In the genomic region with DNA sequence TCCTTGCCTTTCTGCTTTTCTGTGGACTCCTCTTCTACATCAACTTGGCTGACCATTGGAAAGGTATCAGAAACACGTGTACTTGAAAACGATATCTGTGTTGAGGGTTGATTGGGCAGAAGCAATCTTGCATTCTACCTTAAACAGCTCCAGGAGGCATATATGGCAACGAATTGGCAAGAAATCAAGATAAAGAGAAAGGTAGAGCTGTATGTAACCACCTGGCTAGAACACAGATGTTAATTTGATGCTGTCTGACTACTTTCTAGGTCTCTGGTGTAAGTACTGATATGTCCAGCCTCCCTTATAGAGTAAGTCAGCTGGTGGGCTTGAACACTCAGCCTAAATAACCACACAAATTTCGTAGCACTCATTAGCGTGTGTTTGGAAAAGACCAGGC, we compare ENCODE assay signal across 3 cellular contexts.
TF ChIP-seq lines count a peak whose summit lies in the region.

No MANE protein-coding gene starts in this region.

TF ChIP-seq in SK-N-SH, 30 proteins besides CTCF, POLR2A, EP300 and RAD21:
- TF ChIP-seq TCF12 (IDR thresholded peaks at IDR 0.05) (no peak), TEAD4 (IDR thresholded peaks at IDR 0.05; ENCODE audit: borderline replicate concordance, insufficient read depth) (no peak), JUND (IDR thresholded peaks at IDR 0.05) (no peak), RCOR1 (IDR thresholded peaks at IDR 0.05; ENCODE audit: low read length) (no peak)
- TF ChIP-seq, protein P1, sequence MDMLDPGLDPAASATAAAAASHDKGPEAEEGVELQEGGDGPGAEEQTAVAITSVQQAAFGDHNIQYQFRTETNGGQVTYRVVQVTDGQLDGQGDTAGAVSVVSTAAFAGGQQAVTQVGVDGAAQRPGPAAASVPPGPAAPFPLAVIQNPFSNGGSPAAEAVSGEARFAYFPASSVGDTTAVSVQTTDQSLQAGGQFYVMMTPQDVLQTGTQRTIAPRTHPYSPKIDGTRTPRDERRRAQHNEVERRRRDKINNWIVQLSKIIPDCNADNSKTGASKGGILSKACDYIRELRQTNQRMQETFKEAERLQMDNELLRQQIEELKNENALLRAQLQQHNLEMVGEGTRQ (IDR thresholded peaks at IDR 0.05; ENCODE audit: borderline replicate concordance, low read depth, low read length), result no peak

TF ChIP-seq in SK-N-SH treated with all-trans-retinoic acid at 6 μM for 48 hours, 23 proteins besides CTCF, POLR2A, EP300 and RAD21:
- TF ChIP-seq SNAI2 (CRISPR knock-in tag; IDR thresholded peaks at IDR 0.05) (no peak), TOX (CRISPR knock-in tag; IDR thresholded peaks at IDR 0.05; ENCODE audit: borderline replicate concordance) (no peak), ZC3H10 (CRISPR knock-in tag; IDR thresholded peaks at IDR 0.05) (no peak)
- TF ChIP-seq, protein P2, sequence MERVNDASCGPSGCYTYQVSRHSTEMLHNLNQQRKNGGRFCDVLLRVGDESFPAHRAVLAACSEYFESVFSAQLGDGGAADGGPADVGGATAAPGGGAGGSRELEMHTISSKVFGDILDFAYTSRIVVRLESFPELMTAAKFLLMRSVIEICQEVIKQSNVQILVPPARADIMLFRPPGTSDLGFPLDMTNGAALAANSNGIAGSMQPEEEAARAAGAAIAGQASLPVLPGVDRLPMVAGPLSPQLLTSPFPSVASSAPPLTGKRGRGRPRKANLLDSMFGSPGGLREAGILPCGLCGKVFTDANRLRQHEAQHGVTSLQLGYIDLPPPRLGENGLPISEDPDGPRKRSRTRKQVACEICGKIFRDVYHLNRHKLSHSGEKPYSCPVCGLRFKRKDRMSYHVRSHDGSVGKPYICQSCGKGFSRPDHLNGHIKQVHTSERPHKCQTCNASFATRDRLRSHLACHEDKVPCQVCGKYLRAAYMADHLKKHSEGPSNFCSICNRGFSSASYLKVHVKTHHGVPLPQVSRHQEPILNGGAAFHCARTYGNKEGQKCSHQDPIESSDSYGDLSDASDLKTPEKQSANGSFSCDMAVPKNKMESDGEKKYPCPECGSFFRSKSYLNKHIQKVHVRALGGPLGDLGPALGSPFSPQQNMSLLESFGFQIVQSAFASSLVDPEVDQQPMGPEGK (CRISPR knock-in tag; IDR thresholded peaks at IDR 0.05; ENCODE audit: borderline replicate concordance), result no peak
TF ChIP-seq in SK-N-SH treated with all-trans-retinoic acid at 6 μM for 48 hours: peak in this region for 0.

TF ChIP-seq in GM12878, 131 proteins besides CTCF, POLR2A, EP300 and RAD21:
- TF ChIP-seq, protein P3, sequence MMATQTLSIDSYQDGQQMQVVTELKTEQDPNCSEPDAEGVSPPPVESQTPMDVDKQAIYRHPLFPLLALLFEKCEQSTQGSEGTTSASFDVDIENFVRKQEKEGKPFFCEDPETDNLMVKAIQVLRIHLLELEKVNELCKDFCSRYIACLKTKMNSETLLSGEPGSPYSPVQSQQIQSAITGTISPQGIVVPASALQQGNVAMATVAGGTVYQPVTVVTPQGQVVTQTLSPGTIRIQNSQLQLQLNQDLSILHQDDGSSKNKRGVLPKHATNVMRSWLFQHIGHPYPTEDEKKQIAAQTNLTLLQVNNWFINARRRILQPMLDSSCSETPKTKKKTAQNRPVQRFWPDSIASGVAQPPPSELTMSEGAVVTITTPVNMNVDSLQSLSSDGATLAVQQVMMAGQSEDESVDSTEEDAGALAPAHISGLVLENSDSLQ (IDR thresholded peaks at IDR 0.05), result no peak
- no peak for TF ChIP-seq WRNIP1 (IDR thresholded peaks at IDR 0.05; ENCODE audit: borderline replicate concordance, low read depth, low read length)
- TF ChIP-seq HCFC1 (IDR thresholded peaks at IDR 0.05; ENCODE audit: low read length), result no peak
- TF ChIP-seq, protein P4, sequence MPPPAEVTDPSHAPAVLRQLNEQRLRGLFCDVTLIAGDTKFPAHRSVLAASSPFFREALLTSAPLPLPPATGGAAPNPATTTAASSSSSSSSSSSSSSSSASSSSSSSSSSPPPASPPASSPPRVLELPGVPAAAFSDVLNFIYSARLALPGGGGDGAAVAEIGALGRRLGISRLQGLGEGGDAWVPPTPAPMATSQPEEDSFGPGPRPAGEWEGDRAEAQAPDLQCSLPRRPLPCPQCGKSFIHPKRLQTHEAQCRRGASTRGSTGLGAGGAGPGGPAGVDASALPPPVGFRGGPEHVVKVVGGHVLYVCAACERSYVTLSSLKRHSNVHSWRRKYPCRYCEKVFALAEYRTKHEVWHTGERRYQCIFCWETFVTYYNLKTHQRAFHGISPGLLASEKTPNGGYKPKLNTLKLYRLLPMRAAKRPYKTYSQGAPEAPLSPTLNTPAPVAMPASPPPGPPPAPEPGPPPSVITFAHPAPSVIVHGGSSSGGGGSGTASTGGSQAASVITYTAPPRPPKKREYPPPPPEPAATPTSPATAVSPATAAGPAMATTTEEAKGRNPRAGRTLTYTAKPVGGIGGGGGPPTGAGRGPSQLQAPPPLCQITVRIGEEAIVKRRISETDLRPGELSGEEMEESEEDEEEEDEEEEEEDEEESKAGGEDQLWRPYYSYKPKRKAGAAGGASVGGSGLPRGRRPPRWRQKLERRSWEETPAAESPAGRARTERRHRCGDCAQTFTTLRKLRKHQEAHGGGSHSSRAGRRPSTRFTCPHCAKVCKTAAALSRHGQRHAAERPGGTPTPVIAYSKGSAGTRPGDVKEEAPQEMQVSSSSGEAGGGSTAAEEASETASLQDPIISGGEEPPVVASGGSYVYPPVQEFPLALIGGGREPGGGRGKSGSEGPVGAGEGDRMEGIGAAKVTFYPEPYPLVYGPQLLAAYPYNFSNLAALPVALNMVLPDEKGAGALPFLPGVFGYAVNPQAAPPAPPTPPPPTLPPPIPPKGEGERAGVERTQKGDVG (CRISPR knock-in tag; IDR thresholded peaks at IDR 0.05), result no peak
- TF ChIP-seq NFXL1 (IDR thresholded peaks at IDR 0.05; ENCODE audit: borderline replicate concordance), result no peak
- TF ChIP-seq, protein P5, sequence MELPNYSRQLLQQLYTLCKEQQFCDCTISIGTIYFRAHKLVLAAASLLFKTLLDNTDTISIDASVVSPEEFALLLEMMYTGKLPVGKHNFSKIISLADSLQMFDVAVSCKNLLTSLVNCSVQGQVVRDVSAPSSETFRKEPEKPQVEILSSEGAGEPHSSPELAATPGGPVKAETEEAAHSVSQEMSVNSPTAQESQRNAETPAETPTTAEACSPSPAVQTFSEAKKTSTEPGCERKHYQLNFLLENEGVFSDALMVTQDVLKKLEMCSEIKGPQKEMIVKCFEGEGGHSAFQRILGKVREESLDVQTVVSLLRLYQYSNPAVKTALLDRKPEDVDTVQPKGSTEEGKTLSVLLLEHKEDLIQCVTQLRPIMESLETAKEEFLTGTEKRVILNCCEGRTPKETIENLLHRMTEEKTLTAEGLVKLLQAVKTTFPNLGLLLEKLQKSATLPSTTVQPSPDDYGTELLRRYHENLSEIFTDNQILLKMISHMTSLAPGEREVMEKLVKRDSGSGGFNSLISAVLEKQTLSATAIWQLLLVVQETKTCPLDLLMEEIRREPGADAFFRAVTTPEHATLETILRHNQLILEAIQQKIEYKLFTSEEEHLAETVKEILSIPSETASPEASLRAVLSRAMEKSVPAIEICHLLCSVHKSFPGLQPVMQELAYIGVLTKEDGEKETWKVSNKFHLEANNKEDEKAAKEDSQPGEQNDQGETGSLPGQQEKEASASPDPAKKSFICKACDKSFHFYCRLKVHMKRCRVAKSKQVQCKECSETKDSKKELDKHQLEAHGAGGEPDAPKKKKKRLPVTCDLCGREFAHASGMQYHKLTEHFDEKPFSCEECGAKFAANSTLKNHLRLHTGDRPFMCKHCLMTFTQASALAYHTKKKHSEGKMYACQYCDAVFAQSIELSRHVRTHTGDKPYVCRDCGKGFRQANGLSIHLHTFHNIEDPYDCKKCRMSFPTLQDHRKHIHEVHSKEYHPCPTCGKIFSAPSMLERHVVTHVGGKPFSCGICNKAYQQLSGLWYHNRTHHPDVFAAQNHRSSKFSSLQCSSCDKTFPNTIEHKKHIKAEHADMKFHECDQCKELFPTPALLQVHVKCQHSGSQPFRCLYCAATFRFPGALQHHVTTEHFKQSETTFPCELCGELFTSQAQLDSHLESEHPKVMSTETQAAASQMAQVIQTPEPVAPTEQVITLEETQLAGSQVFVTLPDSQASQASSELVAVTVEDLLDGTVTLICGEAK (IDR thresholded peaks at IDR 0.05; ENCODE audit: borderline replicate concordance), result no peak
- no peak for TF ChIP-seq NFYA (IDR thresholded peaks at IDR 0.05; ENCODE audit: borderline replicate concordance, low read depth, low read length)
- TF ChIP-seq ZNF622 (IDR thresholded peaks at IDR 0.05), result no peak
- no peak for TF ChIP-seq EGR1 (IDR thresholded peaks at IDR 0.05; ENCODE audit: borderline replicate concordance in 1 of 2, low read depth in 2 of 2, low read length in 2 of 2)
- TF ChIP-seq MYB (IDR thresholded peaks at IDR 0.05; ENCODE audit: borderline replicate concordance, low read depth, low read length), result no peak
- TF ChIP-seq IKZF1 (conservative IDR thresholded peaks at IDR 0.05), result no peak
- TF ChIP-seq SP1 (IDR thresholded peaks at IDR 0.05; ENCODE audit: low read depth, low read length), result no peak
- TF ChIP-seq RELA (IDR thresholded peaks at IDR 0.05; ENCODE audit: borderline replicate concordance, partially characterized antibody), result no peak
